ENCODE assay signal across 15 cellular contexts in the genomic region with DNA sequence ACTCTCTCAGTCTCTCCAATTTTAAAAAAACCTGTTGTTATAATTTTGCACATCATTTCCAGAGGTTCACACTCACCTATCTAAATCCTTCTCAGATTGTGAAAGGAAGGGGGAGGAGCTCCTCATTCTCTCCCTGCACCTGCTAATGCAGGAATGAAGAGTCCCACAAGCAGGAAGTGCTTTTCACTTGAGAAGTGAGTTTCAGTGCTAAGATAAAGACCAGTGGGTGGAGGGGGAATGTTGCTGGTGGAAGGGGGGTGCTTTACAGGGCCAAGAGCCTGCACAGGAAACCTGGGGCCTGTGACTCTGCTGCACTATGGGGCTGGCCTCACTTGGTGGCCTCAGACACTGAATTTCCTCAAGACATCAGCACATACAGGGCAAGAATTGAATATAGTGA.
A peak's percentile ranks its signal among the peaks of the same experiment; 100 is the strongest.
DNase-seq lines count a peak whose midpoint lies in the region; ATAC-seq and TF ChIP-seq lines count a peak whose summit lies in the region.
"Had no signal": no experiment of that assay in that cellular context is flagged by ENCODE, and none has a peak within 500 bp of the region (broad histone marks: within the 10 kb centered on the region; RNA-seq: fewer than 3 reads in every experiment).

No MANE protein-coding gene starts in this region.

- H3K4me1 Mint-ChIP-seq in activated naive CD8-positive, alpha-beta T cell (ENCODE audit: low read depth), result peaks cover 16% of the 10 kb centered on the region
- peaks cover 6% of the 10 kb centered on the region for H3K4me1 Mint-ChIP-seq in activated naive CD8-positive, alpha-beta T cell treated with anti-CD3 and anti-CD28 coated beads, Interleukin-2, amount 50 U/mL, for 24 hours

- H3K9me3 Mint-ChIP-seq in activated naive CD8-positive, alpha-beta T cell (ENCODE audit: low read depth), result no peaks in the 10 kb centered on the region
- H3K9me3 Mint-ChIP-seq in activated naive CD8-positive, alpha-beta T cell treated with anti-CD3 and anti-CD28 coated beads, Interleukin-2, amount 50 U/mL, for 24 hours, result no peaks in the 10 kb centered on the region

- intact Hi-C loops in upper lobe of right lung (cut with DNase I), result no loop called here
- intact Hi-C loops in breast epithelium (cut with DNase I; ENCODE audit: low total_unique reads), result no loop called here

- H3K27me3 ChIP-seq in upper lobe of right lung (no peaks in the 10 kb centered on the region), upper lobe of left lung (no peaks in the 10 kb centered on the region), breast epithelium (no peaks in the 10 kb centered on the region)

- ATAC-seq in activated naive CD8-positive, alpha-beta T cell treated with anti-CD3 and anti-CD28 coated beads, Interleukin-2, amount 50 U/mL, for 24 hours, result no peak
- ATAC-seq in upper lobe of right lung, result peak; percentile 8
- no peak for ATAC-seq in upper lobe of left lung (ENCODE audit: low FRiP score in 2 of 2)
- ATAC-seq: Right ventricle myocardium inferior had no signal

- no peak for TF ChIP-seq EP300 in upper lobe of left lung (IDR thresholded peaks at IDR 0.05)

- H3K27ac Mint-ChIP-seq in activated naive CD8-positive, alpha-beta T cell, result peak overlapping the region; percentile 71
- H3K27ac Mint-ChIP-seq in activated naive CD8-positive, alpha-beta T cell treated with anti-CD3 and anti-CD28 coated beads, Interleukin-2, amount 50 U/mL, for 24 hours, result no peak overlapping the region

- H3K36me3 Mint-ChIP-seq in activated naive CD8-positive, alpha-beta T cell, result no peaks in the 10 kb centered on the region
- no peaks in the 10 kb centered on the region for H3K36me3 Mint-ChIP-seq in activated naive CD8-positive, alpha-beta T cell treated with anti-CD3 and anti-CD28 coated beads, Interleukin-2, amount 50 U/mL, for 24 hours (ENCODE audit: low read depth)

- H3K9me3 ChIP-seq in upper lobe of right lung (no peaks in the 10 kb centered on the region), upper lobe of left lung (no peaks in the 10 kb centered on the region), breast epithelium (no peaks in the 10 kb centered on the region)

- no peaks in the 10 kb centered on the region for H3K27me3 Mint-ChIP-seq in activated naive CD8-positive, alpha-beta T cell
- no peaks in the 10 kb centered on the region for H3K27me3 Mint-ChIP-seq in activated naive CD8-positive, alpha-beta T cell treated with anti-CD3 and anti-CD28 coated beads, Interleukin-2, amount 50 U/mL, for 24 hours

- TF ChIP-seq CTCF in upper lobe of right lung (IDR thresholded peaks at IDR 0.05) (no peak), upper lobe of left lung (IDR thresholded peaks at IDR 0.05) (no peak), breast epithelium (IDR thresholded peaks at IDR 0.05) (no peak)

- DNase-seq in activated naive CD8-positive, alpha-beta T cell treated with anti-CD3 and anti-CD28 coated beads, Interleukin-2, amount 50 U/mL, for 24 hours, result no peak
- DNase-seq in KG1 (lab: John Stamatoyannopoulos, UW), result peak; percentile 17
- DNase-seq in iPS-NIHi11 (ENCODE audit: low spot score), result peak; percentile 31
- DNase-seq in upper lobe of right lung, result no peak
- no peak for DNase-seq in upper lobe of left lung
- DNase-seq in stimulated activated CD4-positive, alpha-beta T cell treated with anti-CD3 and anti-CD28 coated beads, Interleukin-12 subunit alpha, Interleukin-12 subunit beta, amount 100 ng/mL, for 4 hours, result no peak
- DNase-seq in breast epithelium (ENCODE audit: low spot score in 2 of 2), result no peak
- DNase-seq: HCEC 1CT, IMR-90, NCI-H1092, NCI-H748 treated with DMSO at 0.1 percent for 48 hours, PC-9 had no signal

- TF ChIP-seq POLR2A in upper lobe of left lung (IDR thresholded peaks at IDR 0.05) (no peak), breast epithelium (IDR thresholded peaks at IDR 0.05) (no peak)

- H3K4me3 Mint-ChIP-seq in activated naive CD8-positive, alpha-beta T cell, result no peak overlapping the region
- no peak overlapping the region for H3K4me3 Mint-ChIP-seq in activated naive CD8-positive, alpha-beta T cell treated with anti-CD3 and anti-CD28 coated beads, Interleukin-2, amount 50 U/mL, for 24 hours

- H3K4me1 ChIP-seq in upper lobe of right lung (no peaks in the 10 kb centered on the region), upper lobe of left lung (no peaks in the 10 kb centered on the region), breast epithelium (no peaks in the 10 kb centered on the region)

- H3K27ac ChIP-seq in upper lobe of right lung (no peak overlapping the region), upper lobe of left lung (no peak overlapping the region), breast epithelium (no peak overlapping the region)
- H3K27ac ChIP-seq: PC-9, SK-N-MC had no signal

- H3K4me3 ChIP-seq in upper lobe of right lung (no peak overlapping the region), upper lobe of left lung (no peak overlapping the region), breast epithelium (no peak overlapping the region)
- H3K4me3 ChIP-seq: PC-9, SK-N-MC had no signal

- H3K36me3 ChIP-seq in upper lobe of right lung (no peaks in the 10 kb centered on the region), upper lobe of left lung (no peaks in the 10 kb centered on the region), breast epithelium (no peaks in the 10 kb centered on the region)

Comparison
In these comparisons a context has a peak if more than half of its experiments do, and no peak if none do; other contexts are left out.
1. DNase-seq: peak in KG1 (single experiment) and iPS-NIHi11 (single experiment); none in activated naive CD8-positive, alpha-beta T cell treated with anti-CD3 and anti-CD28 coated beads, Interleukin-2, amount 50 U/mL, for 24 hours (single experiment), upper lobe of right lung (single experiment), upper lobe of left lung (0 of 2), stimulated activated CD4-positive, alpha-beta T cell treated with anti-CD3 and anti-CD28 coated beads, Interleukin-12 subunit alpha, Interleukin-12 subunit beta, amount 100 ng/mL, for 4 hours (single experiment) and breast epithelium (0 of 2).